8 cellular contexts compared by ENCODE assay signal in the genomic region with DNA sequence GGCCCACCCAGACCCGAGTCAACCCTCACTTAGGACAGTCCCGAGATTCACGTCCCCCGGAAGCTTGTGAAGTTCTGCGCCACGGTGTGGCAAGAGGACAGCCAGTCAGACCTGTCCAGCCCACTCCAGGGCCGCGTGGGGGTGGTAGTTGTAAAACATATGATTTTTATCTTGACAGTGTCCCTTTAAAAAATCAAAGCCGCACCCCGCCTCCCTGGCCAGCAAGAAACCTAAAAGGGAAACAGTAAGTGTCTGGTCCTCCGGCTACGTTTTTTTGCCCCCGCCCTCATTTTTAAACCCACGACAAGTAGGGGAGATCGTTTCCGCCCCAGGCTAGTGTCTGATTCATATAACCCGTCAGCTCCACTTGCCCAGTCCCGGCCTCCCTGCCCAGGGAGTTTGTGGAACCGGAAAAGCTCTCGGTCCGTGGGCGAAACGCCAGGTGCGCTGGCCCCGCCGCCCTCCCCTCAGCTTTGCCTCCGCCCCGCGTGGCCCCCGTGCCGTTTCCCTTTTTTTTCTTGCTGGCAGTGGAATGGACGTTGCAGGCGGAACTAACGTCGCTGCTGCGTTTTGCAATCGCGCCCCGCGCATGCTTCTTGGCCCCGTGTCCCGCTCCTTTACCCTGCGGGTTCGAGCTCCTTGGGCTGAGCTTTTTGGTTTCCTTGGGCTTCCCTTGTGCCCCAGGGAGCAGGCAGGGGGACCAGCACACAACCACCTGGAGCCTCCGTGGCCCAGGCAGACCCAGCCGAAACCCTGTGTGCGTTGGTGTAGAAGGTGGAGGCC. TPM values are rescaled to one million over a fixed set of nuclear protein-coding genes. Genes with fewer than 3 reads are reported as not detected.
DNase-seq lines count a peak whose midpoint lies in the region; ATAC-seq and TF ChIP-seq lines count a peak whose summit lies in the region.

No MANE protein-coding gene starts in this region.

- H3K27ac ChIP-seq in foreskin keratinocyte = no peak overlapping the region
- peak overlapping the region; percentile 91 to 96 for H3K27ac ChIP-seq in prostate gland

- ATAC-seq in foreskin keratinocyte (peak; percentile 77), GM18520 (IDR thresholded peaks at IDR 0.05; ENCODE audit: unreplicated experiment) (no peak), GM21825 (IDR thresholded peaks at IDR 0.05; ENCODE audit: unreplicated experiment) (no peak)

- no peaks in the 10 kb centered on the region for H3K9me3 Mint-ChIP-seq in HFFc6

- peaks cover 5% of the 10 kb centered on the region for H3K4me1 ChIP-seq in foreskin keratinocyte
- peaks cover 18% of the 10 kb centered on the region for H3K4me1 ChIP-seq in prostate gland (replicated peaks)

- no peak overlapping the region for H3K4me3 Mint-ChIP-seq in HFFc6

- no peaks in the 10 kb centered on the region for H3K4me1 Mint-ChIP-seq in HFFc6 (ENCODE audit: low read depth)

- H3K27me3 ChIP-seq in foreskin keratinocyte (no peaks in the 10 kb centered on the region), prostate gland (replicated peaks; ENCODE audit: insufficient read depth) (no peaks in the 10 kb centered on the region)

- no peaks in the 10 kb centered on the region for H3K9me3 ChIP-seq in prostate gland

- no peaks in the 10 kb centered on the region for H3K36me3 ChIP-seq in prostate gland

- TF ChIP-seq POLR2A in prostate gland (IDR thresholded peaks at IDR 0.05) = no peak

- H3K4me3 ChIP-seq in prostate gland = peak overlapping the region; percentile 26 to 39

- intact Hi-C loops in prostate gland (cut with DNase I) = no loop called here

- H3K36me3 Mint-ChIP-seq in HFFc6 (ENCODE audit: low read depth) = peaks cover 4% of the 10 kb centered on the region

- in situ Hi-C loops in G401 (cut with HindIII; ENCODE audit: low sequenced_read_pairs) = loop anchor here (25.0 kb wide), 1 partner anchor 168 kb away; no protein-coding TSS in a partner anchor

- peaks cover 4% of the 10 kb centered on the region for H3K27me3 Mint-ChIP-seq in HFFc6 (ENCODE audit: insufficient read depth)

- 13% methylated on average over 47 of the region's 47 CpGs for WGBS in prostate gland

- TF ChIP-seq CTCF in foreskin keratinocyte (conservative IDR thresholded peaks at IDR 0.05) (no peak), prostate gland (IDR thresholded peaks at IDR 0.05) (peak in 1 of 4 experiments; percentile 4), HFFc6 (IDR thresholded peaks at IDR 0.05) (no peak)

- no peak overlapping the region for H3K27ac Mint-ChIP-seq in HFFc6

- DNase-seq in G401 (ENCODE audit: low spot score) = peak; percentile 74
- peak; percentile 86 for DNase-seq in SW480 (ENCODE audit: low spot score)
- DNase-seq in foreskin keratinocyte = peak; percentile 76 to 88
- peak; percentile 88 for DNase-seq in prostate gland (ENCODE audit: low spot score)
- DNase-seq in AG20443 (ENCODE audit: low spot score) = no peak
- DNase-seq in HFFc6 = no peak

RNA-seq across cellular contexts. Expression of a gene that starts 13.3 kb away (rescaled TPM):
- 71.5 and 89.1 TPM in 2 replicates for total RNA-seq in G401 (2014; rRNA removed; shearing (Covaris generic))
- total RNA-seq in foreskin keratinocyte (24.7 and 25.1 TPM in 2 replicates), prostate gland (10 to 100 TPM; 57.4 to 75.3 TPM)
- 35.6 and 38.8 TPM in 2 replicates for polyA plus RNA-seq in foreskin keratinocyte
- 10 to 100 TPM; 33.2 to 41.8 (median 34.3) TPM for total RNA-seq in HFFc6 (2021; fragmentation: NEBNext Ultra II Directional; extraction: Animal tissue kit (Norgen Biotek cat#: 25700))

RNA-seq across cellular contexts. Expression of a gene that starts 54.0 kb away (rescaled TPM):
- total RNA-seq in G401 (2014; rRNA removed; shearing (Covaris generic)) = 12.8 and 18.0 TPM in 2 replicates
- total RNA-seq in foreskin keratinocyte (9.2 and 10.9 TPM in 2 replicates), prostate gland (10 to 100 TPM; 19.1 to 42.9 TPM)
- polyA plus RNA-seq in foreskin keratinocyte = 7.4 and 8.6 TPM in 2 replicates
- 10 to 100 TPM; 16.7 to 23.1 (median 19.7) TPM for total RNA-seq in HFFc6 (2021; fragmentation: NEBNext Ultra II Directional; extraction: Animal tissue kit (Norgen Biotek cat#: 25700))

RNA-seq across cellular contexts. Expression of a gene that starts 54.3 kb away (rescaled TPM):
- total RNA-seq in G401 (2014; rRNA removed; shearing (Covaris generic)) = not detected in 2 replicates
- total RNA-seq in foreskin keratinocyte (0.18 and 0.31 TPM in 2 replicates), prostate gland (10 to 100 TPM in 1 of 2 donors, 1 to 10 TPM in 1; 7.1 to 21.9 TPM)
- 0.29 and 0.30 TPM in 2 replicates for polyA plus RNA-seq in foreskin keratinocyte
- total RNA-seq in HFFc6 (2021; fragmentation: NEBNext Ultra II Directional; extraction: Animal tissue kit (Norgen Biotek cat#: 25700)) = 1 to 10 TPM; 1.1 to 2.8 (median 1.6) TPM

RNA-seq across cellular contexts. Expression of a gene that starts 55.4 kb away (rescaled TPM):
- 13.3 and 21.4 TPM in 2 replicates for total RNA-seq in G401 (2014; rRNA removed; shearing (Covaris generic))
- total RNA-seq in foreskin keratinocyte (20.2 and 21.8 TPM in 2 replicates), prostate gland (100 to 1,000 TPM in 1 of 2 donors, 10 to 100 TPM in 1; 59.6 to 101 TPM)
- 10.0 and 12.0 TPM in 2 replicates for polyA plus RNA-seq in foreskin keratinocyte
- 10 to 100 TPM; 65.8 to 81.6 (median 69.1) TPM for total RNA-seq in HFFc6 (2021; fragmentation: NEBNext Ultra II Directional; extraction: Animal tissue kit (Norgen Biotek cat#: 25700))

Comparison
In these comparisons a context has a peak if more than half of its experiments do, and no peak if none do; other contexts are left out.
1. DNase-seq: peak in G401 (single experiment), SW480 (single experiment), foreskin keratinocyte (2 of 2) and prostate gland (single experiment); none in AG20443 (single experiment) and HFFc6 (single experiment).